ENCODE assay signal across 12 cellular contexts in the genomic region with DNA sequence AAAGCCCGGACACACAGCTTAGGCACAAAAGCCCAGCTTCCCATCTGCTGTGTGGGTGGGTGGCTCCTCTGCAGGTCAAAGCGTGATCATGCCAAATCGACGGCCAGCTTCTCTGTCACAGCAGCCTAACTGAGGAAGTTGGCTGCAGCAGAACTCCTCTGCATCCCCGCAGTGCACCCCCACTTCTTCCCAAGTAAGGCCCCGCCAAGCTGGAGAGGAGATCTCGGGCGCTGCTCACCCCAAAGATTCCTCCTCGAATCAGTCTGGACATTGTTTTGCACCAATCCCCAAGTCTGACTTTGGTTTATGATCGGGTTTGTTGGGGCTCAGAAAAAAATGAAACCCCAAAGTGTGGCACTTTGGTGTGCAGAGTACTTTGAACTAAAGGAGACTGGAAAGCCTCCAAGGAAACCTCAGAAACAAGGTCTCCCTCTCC. TPM values are rescaled to one million over a fixed set of nuclear protein-coding genes. Genes with fewer than 3 reads are reported as not detected.
DNase-seq lines count a peak whose midpoint lies in the region; ATAC-seq and TF ChIP-seq lines count a peak whose summit lies in the region.
"Had no signal": no experiment of that assay in that cellular context is flagged by ENCODE, and none has a peak within 500 bp of the region (broad histone marks: within the 10 kb centered on the region; RNA-seq: fewer than 3 reads in every experiment).

No MANE protein-coding gene starts in this region.

- no peaks in the 10 kb centered on the region for H3K9me3 ChIP-seq in right cardiac atrium (ENCODE audit: control insufficient read depth, low read length)
- H3K9me3 ChIP-seq in left ventricle myocardium inferior (replicated peaks): no peaks in the 10 kb centered on the region
- H3K9me3 ChIP-seq in thymus (ENCODE audit: control insufficient read depth): no peaks in the 10 kb centered on the region

- H3K4me1 ChIP-seq in right cardiac atrium (ENCODE audit: control insufficient read depth, insufficient read depth, low read length) (no peaks in the 10 kb centered on the region), left ventricle myocardium inferior (peaks cover 14% of the 10 kb centered on the region), thymus (ENCODE audit: control insufficient read depth, insufficient read depth, low read length) (peaks cover 29% of the 10 kb centered on the region)

- TF ChIP-seq CTCF in left ventricle myocardium inferior (IDR thresholded peaks at IDR 0.05; ENCODE audit: borderline replicate concordance) (no peak), mesothelial cell of epicardium (IDR thresholded peaks at IDR 0.05; ENCODE audit: unreplicated experiment) (no peak)

- H3K4me3 ChIP-seq in right cardiac atrium (ENCODE audit: low read length) (no peak overlapping the region), left ventricle myocardium inferior (no peak overlapping the region), thymus (ENCODE audit: low read length) (no peak overlapping the region)

- no peaks in the 10 kb centered on the region for H3K9me3 Mint-ChIP-seq in effector memory CD8-positive, alpha-beta T cell
- H3K9me3 Mint-ChIP-seq in mesothelial cell of epicardium: no peaks in the 10 kb centered on the region

- ATAC-seq in right cardiac atrium (no peak), GM21447 (IDR thresholded peaks at IDR 0.05; ENCODE audit: unreplicated experiment) (no peak), HG02763 (IDR thresholded peaks at IDR 0.05; ENCODE audit: unreplicated experiment) (no peak)
- ATAC-seq in effector memory CD8-positive, alpha-beta T cell (replicated peaks): peak; percentile 14

- no peaks in the 10 kb centered on the region for H3K27me3 Mint-ChIP-seq in effector memory CD8-positive, alpha-beta T cell
- H3K27me3 Mint-ChIP-seq in mesothelial cell of epicardium (ENCODE audit: low read depth): no peaks in the 10 kb centered on the region

- H3K27ac ChIP-seq in right cardiac atrium (ENCODE audit: low read length) (no peak overlapping the region), left ventricle myocardium inferior (replicated peaks) (no peak overlapping the region), thymus (ENCODE audit: low read depth) (peak overlapping the region; percentile 21)
- H3K27ac ChIP-seq: parathyroid adenoma had no signal

- peak overlapping the region; percentile 75 to 78 for H3K27ac Mint-ChIP-seq in effector memory CD8-positive, alpha-beta T cell
- no peak overlapping the region for H3K27ac Mint-ChIP-seq in mesothelial cell of epicardium

- DNase-seq in right cardiac atrium (peak in 2 of 3 donors; percentile 37), left ventricle myocardium inferior (no peak), T-helper 9 cell (peak; percentile 4), mesothelial cell of epicardium (ENCODE audit: low spot score in 2 of 2, unreplicated experiment in 2 of 2) (no peak)
- peak in 1 of 3 experiments; percentile 6 for DNase-seq in effector memory CD8-positive, alpha-beta T cell
- DNase-seq: NCI-H526 had no signal

- intact Hi-C loops in right cardiac atrium (cut with DNase I): loop anchor here in 1 of 4 donors (10.0 kb wide), 1 partner anchor 320 kb away; no protein-coding TSS in a partner anchor
- intact Hi-C loops in left ventricle myocardium inferior (cut with micrococcal nuclease): no loop called here

- H3K36me3 ChIP-seq in left ventricle myocardium inferior (no peaks in the 10 kb centered on the region), thymus (ENCODE audit: control insufficient read depth, insufficient read depth) (peaks cover 21% of the 10 kb centered on the region)

- WGBS in right cardiac atrium: 83% methylated on average over 10 of the region's 10 CpGs
- WGBS in thymus: 26% methylated on average over 10 of the region's 10 CpGs

- H3K4me1 Mint-ChIP-seq in effector memory CD8-positive, alpha-beta T cell (ENCODE audit: low read depth in 2 of 2): peaks cover 28 to 34% of the 10 kb centered on the region in 2 donors
- H3K4me1 Mint-ChIP-seq in mesothelial cell of epicardium: peaks cover 17% of the 10 kb centered on the region

- H3K36me3 Mint-ChIP-seq in effector memory CD8-positive, alpha-beta T cell (ENCODE audit: insufficient read depth): peaks cover 51% of the 10 kb centered on the region
- no peaks in the 10 kb centered on the region for H3K36me3 Mint-ChIP-seq in mesothelial cell of epicardium

- H3K27me3 ChIP-seq in right cardiac atrium (ENCODE audit: control insufficient read depth, insufficient read depth): no peaks in the 10 kb centered on the region
- peaks cover 16% of the 10 kb centered on the region for H3K27me3 ChIP-seq in left ventricle myocardium inferior (ENCODE audit: low read depth)
- H3K27me3 ChIP-seq in thymus (ENCODE audit: control insufficient read depth, insufficient read depth): no peaks in the 10 kb centered on the region

- peak overlapping the region; percentile 3 to 11 for H3K4me3 Mint-ChIP-seq in effector memory CD8-positive, alpha-beta T cell
- no peak overlapping the region for H3K4me3 Mint-ChIP-seq in mesothelial cell of epicardium

RNA-seq across cellular contexts. Expression of a gene that starts 19.7 kb away (rescaled TPM):
- total RNA-seq in right cardiac atrium (not detected), left ventricle myocardium inferior (not detected), mesothelial cell of epicardium (not detected in 3 replicates)
- polyA plus RNA-seq in right cardiac atrium (not detected), thymus (0.16 TPM)
- total RNA-seq: epithelial cell of proximal tubule; T-helper 1 cell treated with Interleukin-12 subunit alpha and Interleukin-12 subunit beta and Interleukin-4 antibody, amounts not matched to agents 30 ng/mL and 1 ng/mL, for 36 hours had no signal

RNA-seq across cellular contexts. Expression of a gene that starts 57.4 kb away (rescaled TPM):
- total RNA-seq in right cardiac atrium (10 to 100 TPM; 15.9 to 33.0 (median 24.4) TPM), left ventricle myocardium inferior (14.1 TPM), mesothelial cell of epicardium (11.6 to 12.4 TPM (median 11.6 TPM) in 3 replicates)
- polyA plus RNA-seq in right cardiac atrium (3.2 TPM), thymus (181 TPM)

Comparison
In these comparisons a context has a peak if more than half of its experiments do, and no peak if none do; other contexts are left out.
1. DNase-seq: peak in right cardiac atrium (2 of 3) and T-helper 9 cell (single experiment); none in left ventricle myocardium inferior (single experiment) and mesothelial cell of epicardium (0 of 2).